In genomic region chr10:124686707-124687376, GRCh38 we compare ENCODE assay signal across 2 cellular contexts.
A peak's percentile ranks its signal among the peaks of the same experiment; 100 is the strongest.
TF ChIP-seq lines count a peak whose summit lies in the region.

No MANE protein-coding gene starts in this region.

TF ChIP-seq in liver, 16 proteins besides CTCF, POLR2A, EP300 and RAD21 (continued from another document):
- no peak for TF ChIP-seq ZBTB33 (IDR thresholded peaks at IDR 0.05)
- no peak for TF ChIP-seq REST (IDR thresholded peaks at IDR 0.05)
- TF ChIP-seq FOXA1 (IDR thresholded peaks at IDR 0.05), result no peak
- peak; percentile 34 for TF ChIP-seq NR2F2 (IDR thresholded peaks at IDR 0.05)
- no peak for TF ChIP-seq ATF3 (IDR thresholded peaks at IDR 0.05)
- no peak for TF ChIP-seq SP1 (IDR thresholded peaks at IDR 0.05)

TF ChIP-seq in HepG2, 621 proteins besides CTCF, POLR2A, EP300 and RAD21 (continued from another document):
- TF ChIP-seq ISL2 (CRISPR knock-in tag; IDR thresholded peaks at IDR 0.05) (no peak), GATAD2A (CRISPR knock-in tag; IDR thresholded peaks at IDR 0.05) (no peak), KDM3A (CRISPR knock-in tag; IDR thresholded peaks at IDR 0.05; ENCODE audit: low read depth) (no peak), EEA1 (CRISPR knock-in tag; IDR thresholded peaks at IDR 0.05; ENCODE audit: borderline replicate concordance) (no peak)
